ENCODE assay signal across 14 cellular contexts in genomic region chr2:32360416-32360815, GRCh38. TPM values are rescaled to one million over a fixed set of nuclear protein-coding genes. Genes with fewer than 3 reads are reported as not detected.
DNase-seq lines count a peak whose midpoint lies in the region; ATAC-seq and TF ChIP-seq lines count a peak whose summit lies in the region.
"Had no signal": no experiment of that assay in that cellular context is flagged by ENCODE, and none has a peak within 500 bp of the region (broad histone marks: within the 10 kb centered on the region; RNA-seq: fewer than 3 reads in every experiment).

No MANE protein-coding gene starts in this region.

- no peaks in the 10 kb centered on the region for H3K27me3 Mint-ChIP-seq in activated CD4-positive, alpha-beta memory T cell treated with anti-CD3 and anti-CD28 coated beads for 36 hours
- H3K27me3 Mint-ChIP-seq in activated CD4-positive, alpha-beta memory T cell treated with anti-CD3 and anti-CD28 coated beads, Interleukin-2, amount 10 ng/mL, durations not matched to agents 7 days and 5 days = no peaks in the 10 kb centered on the region

- H3K4me3 Mint-ChIP-seq in activated CD4-positive, alpha-beta memory T cell treated with anti-CD3 and anti-CD28 coated beads for 36 hours = no peak overlapping the region
- H3K4me3 Mint-ChIP-seq in activated CD4-positive, alpha-beta memory T cell treated with anti-CD3 and anti-CD28 coated beads, Interleukin-2, amount 10 ng/mL, durations not matched to agents 7 days and 5 days = no peak overlapping the region

- ATAC-seq in HG02884 (IDR thresholded peaks at IDR 0.05; ENCODE audit: unreplicated experiment) (no peak), GM21528 (IDR thresholded peaks at IDR 0.05; ENCODE audit: low FRiP score, unreplicated experiment) (no peak)

- CTCF ChIA-PET in activated CD4-positive, alpha-beta memory T cell treated with anti-CD3 and anti-CD28 coated beads for 36 hours (lab: Charles Lee) = no interaction called here
- CTCF ChIA-PET in activated CD4-positive, alpha-beta memory T cell treated with anti-CD3 and anti-CD28 coated beads, Interleukin-2, amount 10 ng/mL, durations not matched to agents 7 days and 5 days (lab: Charles Lee) = no interaction called here

- POLR2A ChIA-PET in activated CD4-positive, alpha-beta memory T cell treated with anti-CD3 and anti-CD28 coated beads for 36 hours (lab: Charles Lee) = no interaction called here
- POLR2A ChIA-PET in activated CD4-positive, alpha-beta memory T cell treated with anti-CD3 and anti-CD28 coated beads, Interleukin-2, amount 10 ng/mL, durations not matched to agents 7 days and 5 days (lab: Charles Lee) = no interaction called here

- peaks cover 61% of the 10 kb centered on the region for H3K4me1 Mint-ChIP-seq in activated CD4-positive, alpha-beta memory T cell treated with anti-CD3 and anti-CD28 coated beads for 36 hours (ENCODE audit: low read depth)
- H3K4me1 Mint-ChIP-seq in activated CD4-positive, alpha-beta memory T cell treated with anti-CD3 and anti-CD28 coated beads, Interleukin-2, amount 10 ng/mL, durations not matched to agents 7 days and 5 days = peaks cover 52% of the 10 kb centered on the region

- peak overlapping the region; percentile 21 for H3K27ac Mint-ChIP-seq in activated CD4-positive, alpha-beta memory T cell treated with anti-CD3 and anti-CD28 coated beads for 36 hours
- no peak overlapping the region for H3K27ac Mint-ChIP-seq in activated CD4-positive, alpha-beta memory T cell treated with anti-CD3 and anti-CD28 coated beads, Interleukin-2, amount 10 ng/mL, durations not matched to agents 7 days and 5 days

- no peak overlapping the region for H3K4me3 ChIP-seq in epithelial cell of esophagus (ENCODE audit: low read length)
- H3K4me3 ChIP-seq: breast epithelium, esophagus squamous epithelium, MG63, vagina had no signal

- no peaks in the 10 kb centered on the region for H3K9me3 Mint-ChIP-seq in activated CD4-positive, alpha-beta memory T cell treated with anti-CD3 and anti-CD28 coated beads for 36 hours
- no peaks in the 10 kb centered on the region for H3K9me3 Mint-ChIP-seq in activated CD4-positive, alpha-beta memory T cell treated with anti-CD3 and anti-CD28 coated beads, Interleukin-2, amount 10 ng/mL, durations not matched to agents 7 days and 5 days

- intact Hi-C loops in activated CD4-positive, alpha-beta memory T cell treated with anti-CD3 and anti-CD28 coated beads for 36 hours (cut with micrococcal nuclease) = no loop called here

- no peak for DNase-seq in activated CD4-positive, alpha-beta memory T cell treated with anti-CD3 and anti-CD28 coated beads for 36 hours
- no peak for DNase-seq in activated CD4-positive, alpha-beta memory T cell treated with anti-CD3 and anti-CD28 coated beads, Interleukin-2, amount 10 ng/mL, durations not matched to agents 7 days and 5 days
- DNase-seq in NCI-H82 treated with DMSO at 0.1 percent for 48 hours (lab: John Stamatoyannopoulos, UW; ENCODE audit: unreplicated experiment) (peak; percentile 50), epithelial cell of esophagus (ENCODE audit: low read depth) (peak; percentile 8), renal cortical epithelial cell (ENCODE audit: low read depth) (peak; percentile 68)
- DNase-seq in activated CD4-positive, alpha-beta T cell treated with anti-CD3 and anti-CD28 coated beads for 48 hours = no peak
- DNase-seq: esophagus squamous epithelium, GOT3, MG63, NCI-H69 had no signal

- TF ChIP-seq CTCF in epithelial cell of esophagus (IDR thresholded peaks at IDR 0.05; ENCODE audit: insufficient read depth, low read depth, low read length, missing control alignments) = no peak

- peaks cover 20% of the 10 kb centered on the region for H3K36me3 Mint-ChIP-seq in activated CD4-positive, alpha-beta memory T cell treated with anti-CD3 and anti-CD28 coated beads for 36 hours
- peaks cover 44% of the 10 kb centered on the region for H3K36me3 Mint-ChIP-seq in activated CD4-positive, alpha-beta memory T cell treated with anti-CD3 and anti-CD28 coated beads, Interleukin-2, amount 10 ng/mL, durations not matched to agents 7 days and 5 days (ENCODE audit: low read depth)

RNA-seq across cellular contexts. Expression of gene BIRC6, which starts 3.6 kb away (rescaled TPM):
- 10 to 100 TPM; 58.2 to 62.4 TPM for total RNA-seq in activated CD4-positive, alpha-beta memory T cell treated with anti-CD3 and anti-CD28 coated beads for 36 hours
- total RNA-seq in activated CD4-positive, alpha-beta memory T cell treated with anti-CD3 and anti-CD28 coated beads, Interleukin-2, amount 10 ng/mL, durations not matched to agents 7 days and 5 days = 100 to 1,000 TPM in 1 of 2 experiments, 10 to 100 TPM in 1; 95.0 to 103 TPM
- 189 and 290 TPM in 2 replicates for total RNA-seq in renal cortical epithelial cell

Comparison
In these comparisons a context has a peak if more than half of its experiments do, and no peak if none do; other contexts are left out.
1. DNase-seq: peak in NCI-H82 treated with DMSO at 0.1 percent for 48 hours (single experiment), epithelial cell of esophagus (single experiment) and renal cortical epithelial cell (single experiment); none in activated CD4-positive, alpha-beta memory T cell treated with anti-CD3 and anti-CD28 coated beads for 36 hours (single experiment), activated CD4-positive, alpha-beta memory T cell treated with anti-CD3 and anti-CD28 coated beads, Interleukin-2, amount 10 ng/mL, durations not matched to agents 7 days and 5 days (single experiment) and activated CD4-positive, alpha-beta T cell treated with anti-CD3 and anti-CD28 coated beads for 48 hours (single experiment).